Comparison of ENCODE assay signal across 34 cellular contexts in the genomic region with DNA sequence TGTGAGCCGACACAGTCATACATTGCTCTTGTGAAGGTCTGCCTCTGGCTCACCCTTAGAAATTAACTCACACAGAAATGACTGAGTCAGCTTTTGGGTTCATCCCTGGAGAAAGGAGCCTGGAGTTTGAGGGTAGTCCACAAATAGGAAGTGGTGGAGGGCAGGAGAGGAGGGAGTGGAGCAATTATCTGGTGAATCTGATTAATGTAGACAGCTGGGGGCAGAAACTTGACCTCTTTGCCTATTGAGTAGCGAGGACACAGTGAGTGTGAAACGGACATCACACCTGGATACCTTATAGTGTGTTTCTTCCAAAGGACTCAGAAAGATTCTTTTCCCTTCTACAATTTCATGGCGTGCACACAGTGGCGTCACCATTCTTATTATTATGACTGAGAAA. TPM values are rescaled to one million over a fixed set of nuclear protein-coding genes. Genes with fewer than 3 reads are reported as not detected.
"Had no signal": no experiment of that assay in that cellular context is flagged by ENCODE, and none has a peak within 500 bp of the region (broad histone marks: within the 10 kb centered on the region; RNA-seq: fewer than 3 reads in every experiment).

No MANE protein-coding gene starts in this region.

- H3K27ac Mint-ChIP-seq: activated CD4-positive, alpha-beta memory T cell treated with anti-CD3 and anti-CD28 coated beads for 36 hours; activated CD4-positive, alpha-beta T cell treated with anti-CD3 and anti-CD28 coated beads for 36 hours; activated CD4-positive, alpha-beta T cell treated with anti-CD3 and anti-CD28 coated beads, Interleukin-2, amount 10 ng/mL, durations not matched to agents 24 days and 14 days; activated CD8-positive, alpha-beta memory T cell treated with anti-CD3 and anti-CD28 coated beads, Interleukin-2, amount 10 ng/mL, durations not matched to agents 7 days and 5 days; activated CD8-positive, alpha-beta T cell treated with anti-CD3 and anti-CD28 coated beads, Interleukin-2, amount 10 ng/mL, durations not matched to agents 7 days and 5 days; activated naive CD4-positive, alpha-beta T cell treated with anti-CD3 and anti-CD28 coated beads, Interleukin-2, amount 10 ng/mL, durations not matched to agents 7 days and 5 days; activated naive CD4-positive, alpha-beta T cell treated with anti-CD3 and anti-CD28 coated beads, Interleukin-2, amount 50 U/mL, for 72 hours; activated naive CD8-positive, alpha-beta T cell treated with anti-CD3 and anti-CD28 coated beads, Interleukin-2, amount 10 ng/mL, durations not matched to agents 7 days and 5 days; activated T-helper 1 cell treated with anti-CD3 and anti-CD28 coated beads, Interleukin-12 subunit alpha, Interleukin-12 subunit beta, Interleukin-2, Interleukin-4 antibody, amounts not matched to agents 30 ng/mL and 10 ng/mL and 1 ng/mL, durations not matched to agents 14 hours and 24 hours and 36 hours; activated T-helper 2 cell treated with anti-CD3 and anti-CD28 coated beads, Interferon-gamma antibody, Interleukin-2, Interleukin-4, amounts not matched to agents 10 μg/mL and 5 μg/mL and 100 μg/mL, durations not matched to agents 14 hours and 24 hours and 36 hours; endodermal cell; T-helper 17 cell; T-helper 2 cell treated with Interferon-gamma antibody and Interleukin-4, amounts not matched to agents 5 μg/mL and 100 μg/mL, for 36 hours had no signal

- H3K4me3 ChIP-seq: ascending aorta, breast epithelium, cardiac muscle cell, colonic mucosa had no signal

- H3K36me3 ChIP-seq: ascending aorta, breast epithelium, cardiac muscle cell, colonic mucosa had no signal

- H3K4me1 Mint-ChIP-seq: activated CD4-positive, alpha-beta T cell treated with anti-CD3 and anti-CD28 coated beads for 36 hours; activated CD4-positive, alpha-beta T cell treated with anti-CD3 and anti-CD28 coated beads, Interleukin-2, amount 10 ng/mL, durations not matched to agents 24 days and 14 days; activated CD8-positive, alpha-beta memory T cell treated with anti-CD3 and anti-CD28 coated beads, Interleukin-2, amount 10 ng/mL, durations not matched to agents 7 days and 5 days; activated naive CD4-positive, alpha-beta T cell treated with anti-CD3 and anti-CD28 coated beads, Interleukin-2, amount 10 ng/mL, durations not matched to agents 7 days and 5 days; activated naive CD8-positive, alpha-beta T cell treated with anti-CD3 and anti-CD28 coated beads, Interleukin-2, amount 10 ng/mL, durations not matched to agents 7 days and 5 days; brain; T-helper 17 cell had no signal

- H3K27me3 ChIP-seq: ascending aorta, breast epithelium, cardiac muscle cell, colonic mucosa had no signal

- H3K27me3 Mint-ChIP-seq: activated CD4-positive, alpha-beta T cell treated with anti-CD3 and anti-CD28 coated beads, Interleukin-2, amount 10 ng/mL, durations not matched to agents 24 days and 14 days; activated CD8-positive, alpha-beta memory T cell treated with anti-CD3 and anti-CD28 coated beads, Interleukin-2, amount 10 ng/mL, durations not matched to agents 7 days and 5 days; activated naive CD4-positive, alpha-beta T cell treated with anti-CD3 and anti-CD28 coated beads, Interleukin-2, amount 10 ng/mL, durations not matched to agents 7 days and 5 days; activated naive CD8-positive, alpha-beta T cell treated with anti-CD3 and anti-CD28 coated beads, Interleukin-2, amount 10 ng/mL, durations not matched to agents 7 days and 5 days had no signal

- H3K27ac ChIP-seq: ascending aorta, breast epithelium, cardiac muscle cell, colonic mucosa had no signal

- FAIRE-seq: frontal cortex had no signal

- H3K9me3 Mint-ChIP-seq: activated CD4-positive, alpha-beta memory T cell treated with anti-CD3 and anti-CD28 coated beads for 36 hours; activated CD4-positive, alpha-beta T cell treated with anti-CD3 and anti-CD28 coated beads, Interleukin-2, amount 10 ng/mL, durations not matched to agents 24 days and 14 days; activated naive CD4-positive, alpha-beta T cell treated with anti-CD3 and anti-CD28 coated beads, Interleukin-2, amount 10 ng/mL, durations not matched to agents 7 days and 5 days; activated naive CD8-positive, alpha-beta T cell treated with anti-CD3 and anti-CD28 coated beads, Interleukin-2, amount 10 ng/mL, durations not matched to agents 7 days and 5 days; activated T-helper 1 cell treated with anti-CD3 and anti-CD28 coated beads, Interleukin-12 subunit alpha, Interleukin-12 subunit beta, Interleukin-2, Interleukin-4 antibody, amounts not matched to agents 30 ng/mL and 10 ng/mL and 1 ng/mL, durations not matched to agents 14 hours and 24 hours and 36 hours; T-helper 2 cell treated with Interferon-gamma antibody and Interleukin-4, amounts not matched to agents 5 μg/mL and 100 μg/mL, for 36 hours had no signal

- DNase-seq: activated CD4-positive, alpha-beta memory T cell treated with anti-CD3 and anti-CD28 coated beads for 36 hours; activated CD4-positive, alpha-beta T cell treated with anti-CD3 and anti-CD28 coated beads for 36 hours; activated CD4-positive, alpha-beta T cell treated with anti-CD3 and anti-CD28 coated beads, Interleukin-2, amount 10 ng/mL, durations not matched to agents 24 days and 14 days; activated CD4-positive, CD25-positive, alpha-beta regulatory T cell; activated CD4-positive, CD25-positive, alpha-beta regulatory T cell treated with anti-CD3 and anti-CD28 coated beads, Interleukin-2, amount 50 U/mL, for 72 hours; activated CD8-positive, alpha-beta memory T cell treated with anti-CD3 and anti-CD28 coated beads, Interleukin-2, amount 10 ng/mL, durations not matched to agents 7 days and 5 days; activated CD8-positive, alpha-beta memory T cell treated with anti-CD3 and anti-CD28 coated beads, Interleukin-2, amount 50 U/mL, for 4 hours; activated CD8-positive, alpha-beta T cell treated with anti-CD3 and anti-CD28 coated beads, Interleukin-2, amount 10 ng/mL, durations not matched to agents 7 days and 5 days; activated effector memory CD4-positive, alpha-beta T cell treated with anti-CD3 and anti-CD28 coated beads, Interleukin-2, amount 50 U/mL, for 16 hours; activated naive CD4-positive, alpha-beta T cell treated with anti-CD3 and anti-CD28 coated beads, Interleukin-2, amount 10 ng/mL, durations not matched to agents 7 days and 5 days; activated naive CD8-positive, alpha-beta T cell treated with anti-CD3 and anti-CD28 coated beads, Interleukin-2, amount 10 ng/mL, durations not matched to agents 7 days and 5 days; activated T-cell treated with anti-CD3 and anti-CD28 coated beads, Interleukin-2, amount 50 U/mL, for 1 hour; activated T-cell treated with anti-CD3 and anti-CD28 coated beads, Interleukin-2, amount 50 U/mL, for 48 hours; central memory CD4-positive, alpha-beta T cell; cerebellar nuclear complex; colonic mucosa; effector memory CD4-positive, alpha-beta T cell; endodermal cell; foreskin fibroblast; head of caudate nucleus; T-helper 1 cell; T-helper 17 cell; T1000 had no signal

- H3K4me3 Mint-ChIP-seq: activated CD4-positive, alpha-beta memory T cell treated with anti-CD3 and anti-CD28 coated beads for 36 hours; activated CD4-positive, alpha-beta T cell treated with anti-CD3 and anti-CD28 coated beads for 36 hours; activated CD4-positive, alpha-beta T cell treated with anti-CD3 and anti-CD28 coated beads, Interleukin-2, amount 10 ng/mL, durations not matched to agents 24 days and 14 days; activated CD8-positive, alpha-beta memory T cell treated with anti-CD3 and anti-CD28 coated beads, Interleukin-2, amount 10 ng/mL, durations not matched to agents 7 days and 5 days; activated CD8-positive, alpha-beta T cell treated with anti-CD3 and anti-CD28 coated beads, Interleukin-2, amount 10 ng/mL, durations not matched to agents 7 days and 5 days; activated naive CD4-positive, alpha-beta T cell treated with anti-CD3 and anti-CD28 coated beads, Interleukin-2, amount 10 ng/mL, durations not matched to agents 7 days and 5 days; activated naive CD8-positive, alpha-beta T cell treated with anti-CD3 and anti-CD28 coated beads, Interleukin-2, amount 10 ng/mL, durations not matched to agents 7 days and 5 days; activated T-helper 1 cell treated with anti-CD3 and anti-CD28 coated beads, Interleukin-12 subunit alpha, Interleukin-12 subunit beta, Interleukin-2, Interleukin-4 antibody, amounts not matched to agents 30 ng/mL and 10 ng/mL and 1 ng/mL, durations not matched to agents 14 hours and 24 hours and 36 hours; brain; endodermal cell; T-helper 17 cell; T-helper 2 cell treated with Interferon-gamma antibody and Interleukin-4, amounts not matched to agents 5 μg/mL and 100 μg/mL, for 36 hours had no signal

- H3K4me1 ChIP-seq: ascending aorta, breast epithelium, colonic mucosa had no signal

- H3K36me3 Mint-ChIP-seq: activated CD4-positive, alpha-beta memory T cell treated with anti-CD3 and anti-CD28 coated beads for 36 hours; activated CD8-positive, alpha-beta memory T cell treated with anti-CD3 and anti-CD28 coated beads, Interleukin-2, amount 10 ng/mL, durations not matched to agents 7 days and 5 days; activated naive CD4-positive, alpha-beta T cell treated with anti-CD3 and anti-CD28 coated beads, Interleukin-2, amount 10 ng/mL, durations not matched to agents 7 days and 5 days; activated naive CD4-positive, alpha-beta T cell treated with anti-CD3 and anti-CD28 coated beads, Interleukin-2, amount 50 U/mL, for 72 hours; activated naive CD8-positive, alpha-beta T cell treated with anti-CD3 and anti-CD28 coated beads, Interleukin-2, amount 10 ng/mL, durations not matched to agents 7 days and 5 days; brain had no signal

- ATAC-seq: activated CD4-positive, alpha-beta T cell treated with anti-CD3 and anti-CD28 coated beads for 36 hours; activated CD8-positive, alpha-beta memory T cell treated with anti-CD3 and anti-CD28 coated beads, Interleukin-2, amount 10 ng/mL, durations not matched to agents 7 days and 5 days; activated CD8-positive, alpha-beta T cell treated with anti-CD3 and anti-CD28 coated beads, Interleukin-2, amount 10 ng/mL, durations not matched to agents 7 days and 5 days; activated naive CD4-positive, alpha-beta T cell treated with anti-CD3 and anti-CD28 coated beads, Interleukin-2, amount 50 U/mL, for 72 hours; esophagus mucosa; T-helper 17 cell had no signal

- H3K9me3 ChIP-seq: ascending aorta, colonic mucosa had no signal

RNA-seq across cellular contexts. Expression of gene MSX2, which starts 48.5 kb away (rescaled TPM):
- total RNA-seq: activated CD4-positive, alpha-beta memory T cell treated with anti-CD3 and anti-CD28 coated beads for 36 hours; activated CD4-positive, alpha-beta T cell treated with anti-CD3 and anti-CD28 coated beads for 36 hours; activated CD4-positive, alpha-beta T cell treated with anti-CD3 and anti-CD28 coated beads, Interleukin-2, amount 10 ng/mL, durations not matched to agents 24 days and 14 days; activated CD8-positive, alpha-beta memory T cell treated with anti-CD3 and anti-CD28 coated beads for 36 hours; activated CD8-positive, alpha-beta memory T cell treated with anti-CD3 and anti-CD28 coated beads, Interleukin-2, amount 10 ng/mL, durations not matched to agents 7 days and 5 days; activated CD8-positive, alpha-beta T cell treated with anti-CD3 and anti-CD28 coated beads, Interleukin-2, amount 10 ng/mL, durations not matched to agents 7 days and 5 days; activated naive CD4-positive, alpha-beta T cell treated with anti-CD3 and anti-CD28 coated beads, Interleukin-2, amount 50 U/mL, for 72 hours; activated naive CD8-positive, alpha-beta T cell treated with anti-CD3 and anti-CD28 coated beads, Interleukin-2, amount 10 ng/mL, durations not matched to agents 7 days and 5 days; activated T-helper 1 cell treated with anti-CD3 and anti-CD28 coated beads, Interleukin-12 subunit alpha, Interleukin-12 subunit beta, Interleukin-2, Interleukin-4 antibody, amounts not matched to agents 30 ng/mL and 10 ng/mL and 1 ng/mL, durations not matched to agents 14 hours and 24 hours and 36 hours; activated T-helper 2 cell treated with anti-CD3 and anti-CD28 coated beads, Interferon-gamma antibody, Interleukin-2, Interleukin-4, amounts not matched to agents 10 μg/mL and 5 μg/mL and 100 μg/mL, durations not matched to agents 14 hours and 24 hours and 36 hours; ascending aorta had no signal
